1 cellular context compared by ENCODE assay signal in genomic region chr3:188673509-188674239, GRCh38.
TF ChIP-seq lines count a peak whose summit lies in the region.

No MANE protein-coding gene starts in this region.

TF ChIP-seq in GM23338, 12 proteins besides CTCF, POLR2A, EP300 and RAD21 (continued from another document):
- TF ChIP-seq REST (IDR thresholded peaks at IDR 0.05; ENCODE audit: unreplicated experiment) (no peak), POLR2AphosphoS5 (IDR thresholded peaks at IDR 0.05; ENCODE audit: low read depth) (no peak), ZNF462 (CRISPR knock-in tag; IDR thresholded peaks at IDR 0.05) (no peak), ZNF114 (CRISPR knock-in tag; IDR thresholded peaks at IDR 0.05) (no peak), CREB1 (CRISPR knock-in tag; IDR thresholded peaks at IDR 0.05; ENCODE audit: low read depth) (no peak), EZH2 (IDR thresholded peaks at IDR 0.05; ENCODE audit: low read depth, unreplicated experiment) (no peak), NANOG (IDR thresholded peaks at IDR 0.05; ENCODE audit: borderline replicate concordance) (no peak; the same call in 1 of the 2 replicates)
